1 cellular context compared by ENCODE assay signal in the genomic region with DNA sequence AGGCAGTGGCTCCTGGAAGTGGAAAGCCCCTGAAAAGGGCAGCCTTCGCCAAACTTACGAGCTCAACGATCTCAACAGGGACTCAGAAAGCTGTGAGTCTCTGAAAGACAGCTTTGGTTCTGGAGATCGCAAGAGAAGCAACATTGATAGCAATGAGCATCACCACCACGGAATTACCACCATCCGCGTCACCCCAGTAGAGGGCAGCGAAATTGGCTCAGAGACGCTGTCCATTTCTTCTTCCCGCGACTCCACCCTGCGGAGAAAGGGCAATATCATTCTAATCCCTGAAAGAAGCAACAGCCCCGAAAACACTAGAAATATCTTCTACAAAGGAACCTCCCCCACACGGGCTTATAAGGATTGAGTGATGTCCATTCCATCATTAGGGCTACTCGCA.
TF ChIP-seq lines count a peak whose summit lies in the region.

No MANE protein-coding gene starts in this region.

TF ChIP-seq in GM23338, 12 proteins besides CTCF, POLR2A, EP300 and RAD21 (continued from another document):
- TF ChIP-seq, protein P1, sequence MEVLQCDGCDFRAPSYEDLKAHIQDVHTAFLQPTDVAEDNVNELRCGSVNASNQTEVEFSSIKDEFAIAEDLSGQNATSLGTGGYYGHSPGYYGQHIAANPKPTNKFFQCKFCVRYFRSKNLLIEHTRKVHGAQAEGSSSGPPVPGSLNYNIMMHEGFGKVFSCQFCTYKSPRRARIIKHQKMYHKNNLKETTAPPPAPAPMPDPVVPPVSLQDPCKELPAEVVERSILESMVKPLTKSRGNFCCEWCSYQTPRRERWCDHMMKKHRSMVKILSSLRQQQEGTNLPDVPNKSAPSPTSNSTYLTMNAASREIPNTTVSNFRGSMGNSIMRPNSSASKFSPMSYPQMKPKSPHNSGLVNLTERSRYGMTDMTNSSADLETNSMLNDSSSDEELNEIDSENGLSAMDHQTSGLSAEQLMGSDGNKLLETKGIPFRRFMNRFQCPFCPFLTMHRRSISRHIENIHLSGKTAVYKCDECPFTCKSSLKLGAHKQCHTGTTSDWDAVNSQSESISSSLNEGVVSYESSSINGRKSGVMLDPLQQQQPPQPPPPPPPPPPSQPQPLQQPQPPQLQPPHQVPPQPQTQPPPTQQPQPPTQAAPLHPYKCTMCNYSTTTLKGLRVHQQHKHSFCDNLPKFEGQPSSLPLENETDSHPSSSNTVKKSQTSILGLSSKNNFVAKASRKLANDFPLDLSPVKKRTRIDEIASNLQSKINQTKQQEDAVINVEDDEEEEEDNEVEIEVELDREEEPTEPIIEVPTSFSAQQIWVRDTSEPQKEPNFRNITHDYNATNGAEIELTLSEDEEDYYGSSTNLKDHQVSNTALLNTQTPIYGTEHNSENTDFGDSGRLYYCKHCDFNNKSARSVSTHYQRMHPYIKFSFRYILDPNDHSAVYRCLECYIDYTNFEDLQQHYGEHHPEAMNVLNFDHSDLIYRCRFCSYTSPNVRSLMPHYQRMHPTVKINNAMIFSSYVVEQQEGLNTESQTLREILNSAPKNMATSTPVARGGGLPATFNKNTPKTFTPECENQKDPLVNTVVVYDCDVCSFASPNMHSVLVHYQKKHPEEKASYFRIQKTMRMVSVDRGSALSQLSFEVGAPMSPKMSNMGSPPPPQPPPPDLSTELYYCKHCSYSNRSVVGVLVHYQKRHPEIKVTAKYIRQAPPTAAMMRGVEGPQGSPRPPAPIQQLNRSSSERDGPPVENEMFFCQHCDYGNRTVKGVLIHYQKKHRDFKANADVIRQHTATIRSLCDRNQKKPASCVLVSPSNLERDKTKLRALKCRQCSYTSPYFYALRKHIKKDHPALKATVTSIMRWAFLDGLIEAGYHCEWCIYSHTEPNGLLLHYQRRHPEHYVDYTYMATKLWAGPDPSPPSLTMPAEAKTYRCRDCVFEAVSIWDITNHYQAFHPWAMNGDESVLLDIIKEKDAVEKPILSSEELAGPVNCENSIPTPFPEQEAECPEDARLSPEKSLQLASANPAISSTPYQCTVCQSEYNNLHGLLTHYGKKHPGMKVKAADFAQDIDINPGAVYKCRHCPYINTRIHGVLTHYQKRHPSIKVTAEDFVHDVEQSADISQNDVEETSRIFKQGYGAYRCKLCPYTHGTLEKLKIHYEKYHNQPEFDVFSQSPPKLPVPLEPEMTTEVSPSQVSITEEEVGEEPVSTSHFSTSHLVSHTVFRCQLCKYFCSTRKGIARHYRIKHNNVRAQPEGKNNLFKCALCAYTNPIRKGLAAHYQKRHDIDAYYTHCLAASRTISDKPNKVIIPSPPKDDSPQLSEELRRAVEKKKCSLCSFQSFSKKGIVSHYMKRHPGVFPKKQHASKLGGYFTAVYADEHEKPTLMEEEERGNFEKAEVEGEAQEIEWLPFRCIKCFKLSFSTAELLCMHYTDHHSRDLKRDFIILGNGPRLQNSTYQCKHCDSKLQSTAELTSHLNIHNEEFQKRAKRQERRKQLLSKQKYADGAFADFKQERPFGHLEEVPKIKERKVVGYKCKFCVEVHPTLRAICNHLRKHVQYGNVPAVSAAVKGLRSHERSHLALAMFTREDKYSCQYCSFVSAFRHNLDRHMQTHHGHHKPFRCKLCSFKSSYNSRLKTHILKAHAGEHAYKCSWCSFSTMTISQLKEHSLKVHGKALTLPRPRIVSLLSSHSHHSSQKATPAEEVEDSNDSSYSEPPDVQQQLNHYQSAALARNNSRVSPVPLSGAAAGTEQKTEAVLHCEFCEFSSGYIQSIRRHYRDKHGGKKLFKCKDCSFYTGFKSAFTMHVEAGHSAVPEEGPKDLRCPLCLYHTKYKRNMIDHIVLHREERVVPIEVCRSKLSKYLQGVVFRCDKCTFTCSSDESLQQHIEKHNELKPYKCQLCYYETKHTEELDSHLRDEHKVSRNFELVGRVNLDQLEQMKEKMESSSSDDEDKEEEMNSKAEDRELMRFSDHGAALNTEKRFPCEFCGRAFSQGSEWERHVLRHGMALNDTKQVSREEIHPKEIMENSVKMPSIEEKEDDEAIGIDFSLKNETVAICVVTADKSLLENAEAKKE (CRISPR knock-in tag; IDR thresholded peaks at IDR 0.05), result no peak
- TF ChIP-seq CREB1 (CRISPR knock-in tag; IDR thresholded peaks at IDR 0.05; ENCODE audit: low read depth), result no peak
- no peak for TF ChIP-seq ZNF114 (CRISPR knock-in tag; IDR thresholded peaks at IDR 0.05)
- no peak for TF ChIP-seq EZH2phosphoT487 (IDR thresholded peaks at IDR 0.05; ENCODE audit: unreplicated experiment)
- TF ChIP-seq, protein P2, sequence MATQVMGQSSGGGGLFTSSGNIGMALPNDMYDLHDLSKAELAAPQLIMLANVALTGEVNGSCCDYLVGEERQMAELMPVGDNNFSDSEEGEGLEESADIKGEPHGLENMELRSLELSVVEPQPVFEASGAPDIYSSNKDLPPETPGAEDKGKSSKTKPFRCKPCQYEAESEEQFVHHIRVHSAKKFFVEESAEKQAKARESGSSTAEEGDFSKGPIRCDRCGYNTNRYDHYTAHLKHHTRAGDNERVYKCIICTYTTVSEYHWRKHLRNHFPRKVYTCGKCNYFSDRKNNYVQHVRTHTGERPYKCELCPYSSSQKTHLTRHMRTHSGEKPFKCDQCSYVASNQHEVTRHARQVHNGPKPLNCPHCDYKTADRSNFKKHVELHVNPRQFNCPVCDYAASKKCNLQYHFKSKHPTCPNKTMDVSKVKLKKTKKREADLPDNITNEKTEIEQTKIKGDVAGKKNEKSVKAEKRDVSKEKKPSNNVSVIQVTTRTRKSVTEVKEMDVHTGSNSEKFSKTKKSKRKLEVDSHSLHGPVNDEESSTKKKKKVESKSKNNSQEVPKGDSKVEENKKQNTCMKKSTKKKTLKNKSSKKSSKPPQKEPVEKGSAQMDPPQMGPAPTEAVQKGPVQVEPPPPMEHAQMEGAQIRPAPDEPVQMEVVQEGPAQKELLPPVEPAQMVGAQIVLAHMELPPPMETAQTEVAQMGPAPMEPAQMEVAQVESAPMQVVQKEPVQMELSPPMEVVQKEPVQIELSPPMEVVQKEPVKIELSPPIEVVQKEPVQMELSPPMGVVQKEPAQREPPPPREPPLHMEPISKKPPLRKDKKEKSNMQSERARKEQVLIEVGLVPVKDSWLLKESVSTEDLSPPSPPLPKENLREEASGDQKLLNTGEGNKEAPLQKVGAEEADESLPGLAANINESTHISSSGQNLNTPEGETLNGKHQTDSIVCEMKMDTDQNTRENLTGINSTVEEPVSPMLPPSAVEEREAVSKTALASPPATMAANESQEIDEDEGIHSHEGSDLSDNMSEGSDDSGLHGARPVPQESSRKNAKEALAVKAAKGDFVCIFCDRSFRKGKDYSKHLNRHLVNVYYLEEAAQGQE (IDR thresholded peaks at IDR 0.05; ENCODE audit: unreplicated experiment), result no peak
